ENCODE assay signal across 1 cellular context in the genomic region with DNA sequence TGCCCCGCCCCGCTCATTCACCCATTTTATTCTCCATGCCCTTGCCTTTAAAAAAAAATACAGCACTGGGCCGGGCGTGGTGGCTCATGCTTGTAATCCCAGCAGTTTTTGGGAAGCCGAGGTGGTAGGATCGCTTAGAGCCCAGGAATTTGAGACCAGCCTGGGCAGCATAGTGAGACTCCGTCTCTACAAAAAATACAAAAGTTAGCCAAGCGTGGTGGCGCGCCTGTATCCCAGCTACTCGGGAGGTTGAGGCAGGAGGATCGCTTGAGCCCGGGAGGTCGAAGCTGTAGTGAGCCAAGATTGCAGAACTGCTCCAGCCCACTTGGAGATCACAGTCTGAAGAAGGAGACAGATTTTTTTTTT.
TF ChIP-seq lines count a peak whose summit lies in the region.

No MANE protein-coding gene starts in this region.

TF ChIP-seq in A549, 52 proteins besides CTCF, POLR2A, EP300 and RAD21 (continued from another document):
- TF ChIP-seq, protein P1, sequence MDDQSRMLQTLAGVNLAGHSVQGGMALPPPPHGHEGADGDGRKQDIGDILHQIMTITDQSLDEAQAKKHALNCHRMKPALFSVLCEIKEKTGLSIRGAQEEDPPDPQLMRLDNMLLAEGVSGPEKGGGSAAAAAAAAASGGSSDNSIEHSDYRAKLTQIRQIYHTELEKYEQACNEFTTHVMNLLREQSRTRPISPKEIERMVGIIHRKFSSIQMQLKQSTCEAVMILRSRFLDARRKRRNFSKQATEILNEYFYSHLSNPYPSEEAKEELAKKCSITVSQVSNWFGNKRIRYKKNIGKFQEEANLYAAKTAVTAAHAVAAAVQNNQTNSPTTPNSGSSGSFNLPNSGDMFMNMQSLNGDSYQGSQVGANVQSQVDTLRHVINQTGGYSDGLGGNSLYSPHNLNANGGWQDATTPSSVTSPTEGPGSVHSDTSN (IDR thresholded peaks at IDR 0.05) = no peak
- TF ChIP-seq SREBF2 (IDR thresholded peaks at IDR 0.05) = no peak
- TF ChIP-seq, protein P2, sequence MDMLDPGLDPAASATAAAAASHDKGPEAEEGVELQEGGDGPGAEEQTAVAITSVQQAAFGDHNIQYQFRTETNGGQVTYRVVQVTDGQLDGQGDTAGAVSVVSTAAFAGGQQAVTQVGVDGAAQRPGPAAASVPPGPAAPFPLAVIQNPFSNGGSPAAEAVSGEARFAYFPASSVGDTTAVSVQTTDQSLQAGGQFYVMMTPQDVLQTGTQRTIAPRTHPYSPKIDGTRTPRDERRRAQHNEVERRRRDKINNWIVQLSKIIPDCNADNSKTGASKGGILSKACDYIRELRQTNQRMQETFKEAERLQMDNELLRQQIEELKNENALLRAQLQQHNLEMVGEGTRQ (IDR thresholded peaks at IDR 0.05) = no peak
- TF ChIP-seq, protein P3, sequence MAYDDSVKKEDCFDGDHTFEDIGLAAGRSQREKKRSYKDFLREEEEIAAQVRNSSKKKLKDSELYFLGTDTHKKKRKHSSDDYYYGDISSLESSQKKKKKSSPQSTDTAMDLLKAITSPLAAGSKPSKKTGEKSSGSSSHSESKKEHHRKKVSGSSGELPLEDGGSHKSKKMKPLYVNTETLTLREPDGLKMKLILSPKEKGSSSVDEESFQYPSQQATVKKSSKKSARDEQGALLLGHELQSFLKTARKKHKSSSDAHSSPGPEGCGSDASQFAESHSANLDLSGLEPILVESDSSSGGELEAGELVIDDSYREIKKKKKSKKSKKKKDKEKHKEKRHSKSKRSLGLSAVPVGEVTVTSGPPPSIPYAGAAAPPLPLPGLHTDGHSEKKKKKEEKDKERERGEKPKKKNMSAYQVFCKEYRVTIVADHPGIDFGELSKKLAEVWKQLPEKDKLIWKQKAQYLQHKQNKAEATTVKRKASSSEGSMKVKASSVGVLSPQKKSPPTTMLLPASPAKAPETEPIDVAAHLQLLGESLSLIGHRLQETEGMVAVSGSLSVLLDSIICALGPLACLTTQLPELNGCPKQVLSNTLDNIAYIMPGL (CRISPR knock-in tag; IDR thresholded peaks at IDR 0.05; ENCODE audit: borderline replicate concordance) = no peak
TF ChIP-seq in A549: peak in this region for 0.
